ENCODE assay signal across 18 cellular contexts in the genomic region with DNA sequence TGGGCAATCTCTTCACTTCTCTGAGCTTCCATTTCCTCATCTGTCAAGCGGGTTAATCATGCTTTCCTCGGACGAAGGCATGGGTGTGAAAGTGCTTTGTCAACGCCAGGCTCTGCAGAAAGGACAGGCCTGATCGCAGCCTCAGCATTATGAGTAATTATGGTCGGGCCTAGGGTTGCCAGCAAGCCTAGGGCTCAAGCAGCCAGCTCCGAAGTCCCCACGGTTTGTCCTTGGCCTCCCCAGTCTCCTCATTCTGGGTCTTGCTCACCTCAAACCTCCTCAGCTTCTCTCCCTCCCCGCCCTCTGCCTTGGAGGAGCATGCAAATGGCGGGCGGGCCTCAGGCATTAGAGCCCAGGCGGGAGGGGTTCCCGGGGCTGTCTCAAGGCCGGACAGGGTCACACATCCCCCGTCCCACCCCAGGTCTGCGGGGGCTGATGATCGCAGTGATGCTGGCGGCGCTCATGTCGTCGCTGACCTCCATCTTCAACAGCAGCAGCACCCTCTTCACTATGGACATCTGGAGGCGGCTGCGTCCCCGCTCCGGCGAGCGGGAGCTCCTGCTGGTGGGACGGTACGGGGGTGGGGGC. TPM values are rescaled to one million over a fixed set of nuclear protein-coding genes. Genes with fewer than 3 reads are reported as not detected.
A peak's percentile ranks its signal among the peaks of the same experiment; 100 is the strongest.
DNase-seq lines count a peak whose midpoint lies in the region; ATAC-seq and TF ChIP-seq lines count a peak whose summit lies in the region.
"Had no signal": no experiment of that assay in that cellular context is flagged by ENCODE, and none has a peak within 500 bp of the region (broad histone marks: within the 10 kb centered on the region; RNA-seq: fewer than 3 reads in every experiment).

No MANE protein-coding gene starts in this region.

- no peaks in the 10 kb centered on the region for H4K20me1 ChIP-seq in GM23338 (replicated peaks; ENCODE audit: insufficient read depth)

- H3F3A ChIP-seq in GM23338 (replicated peaks; ENCODE audit: low read depth) = no peaks in the 10 kb centered on the region

- H3K27ac ChIP-seq in GM23338 (ENCODE audit: low read depth) (no peak overlapping the region), esophagus (ENCODE audit: low read depth in 2 of 2, low read length in 1 of 2) (peak overlapping the region; percentile 84 to 96)
- H3K27ac ChIP-seq: BLaER1 had no signal

- H3K9me3 ChIP-seq in esophagus (ENCODE audit: control insufficient read depth in 2 of 2, insufficient read depth in 1 of 2, low read depth in 1 of 2, low read length in 1 of 2) (no peaks in the 10 kb centered on the region), mucosa of descending colon (no peaks in the 10 kb centered on the region)
- H3K9me3 ChIP-seq: BLaER1 had no signal

- H3K4me3 ChIP-seq in GM23338 = no peak overlapping the region
- no peak overlapping the region for H3K4me3 ChIP-seq in esophagus (ENCODE audit: low read depth in 1 of 2, low read length in 2 of 2)
- H3K4me3 ChIP-seq in mucosa of descending colon = no peak overlapping the region
- H3K4me3 ChIP-seq: BLaER1 had no signal

- no peaks in the 10 kb centered on the region for H3K9me2 ChIP-seq in GM23338 (ENCODE audit: insufficient read depth)

- H3K36me3 ChIP-seq in GM23338 (ENCODE audit: insufficient read depth) = no peaks in the 10 kb centered on the region
- H3K36me3 ChIP-seq in esophagus (ENCODE audit: control insufficient read depth in 2 of 2, insufficient read depth in 2 of 2, low read length in 1 of 2) = no peaks in the 10 kb centered on the region
- H3K36me3 ChIP-seq in mucosa of descending colon (ENCODE audit: low read depth) = no peaks in the 10 kb centered on the region
- H3K36me3 ChIP-seq: BLaER1 had no signal

- no peak overlapping the region for H3K4me2 ChIP-seq in GM23338
- H3K4me2 ChIP-seq: BLaER1 had no signal

- no peaks in the 10 kb centered on the region for H3K9me3 Mint-ChIP-seq in GM23338

- ATAC-seq in GM23338 (no peak), mucosa of descending colon (no peak), GM18498 (IDR thresholded peaks at IDR 0.05; ENCODE audit: unreplicated experiment) (no peak)

- 75 to 78% methylated on average over 29 of the region's 29 CpGs for WGBS in esophagus, 2 donors

- no peaks in the 10 kb centered on the region for H3K4me1 ChIP-seq in GM23338 (ENCODE audit: insufficient read depth)
- H3K4me1 ChIP-seq in esophagus (ENCODE audit: control insufficient read depth in 2 of 2, insufficient read depth in 2 of 2, low read length in 1 of 2) = peaks cover 0 to 41% of the 10 kb centered on the region in 2 donors
- peaks cover 11% of the 10 kb centered on the region for H3K4me1 ChIP-seq in mucosa of descending colon (ENCODE audit: low read depth)

- peaks cover 5% of the 10 kb centered on the region for H3K27me3 Mint-ChIP-seq in GM23338 (ENCODE audit: insufficient read depth, low read depth, poor library complexity)

- no peak for TF ChIP-seq CTCF in GM23338 (conservative IDR thresholded peaks at IDR 0.05; ENCODE audit: low read depth in 2 of 2)
- no peak for TF ChIP-seq CTCF in mucosa of descending colon (IDR thresholded peaks at IDR 0.05)

- DNase-seq in GM23338 (ENCODE audit: low spot score) (no peak), MV-4-11 (lab: John Stamatoyannopoulos, UW) (peak; percentile 14), mucosa of descending colon (peak in 2 of 3 donors; percentile 27 to 49), activated gamma-delta T cell treated with Interleukin-2 at 50 U/mL for 16 hours (no peak), anterior cingulate cortex (lab: John Stamatoyannopoulos, UW) (no peak)
- DNase-seq in activated T-cell treated with anti-CD3 and anti-CD28 coated beads, Interleukin-2, amount 50 U/mL, for 48 hours = no peak
- DNase-seq: GF-D8; GOT3; NCI-H1048; NCI-H146; NCI-H2107; NCI-H226; NCI-H526 treated with DMSO at 0.1 percent for 48 hours; NK-92 treated with Interleukin-12 subunit alpha and Interleukin-12 subunit beta, amount 100 ng/mL, for 24 hours; OCI-M1 had no signal

- no peaks in the 10 kb centered on the region for H3K79me2 ChIP-seq in GM23338 (replicated peaks; ENCODE audit: insufficient read depth)

- H3K36me3 Mint-ChIP-seq in GM23338 (ENCODE audit: low read depth) = no peaks in the 10 kb centered on the region

- H3K4me1 Mint-ChIP-seq in GM23338 = peaks cover 15% of the 10 kb centered on the region

- H3K27ac Mint-ChIP-seq in GM23338 = no peak overlapping the region

- peak overlapping the region; percentile 43 for H2AFZ ChIP-seq in GM23338

- no peaks in the 10 kb centered on the region for H3K27me3 ChIP-seq in GM23338 (ENCODE audit: insufficient read depth)
- no peaks in the 10 kb centered on the region for H3K27me3 ChIP-seq in esophagus (ENCODE audit: control insufficient read depth in 1 of 2, insufficient read depth in 2 of 2, low read length in 2 of 2)
- H3K27me3 ChIP-seq: BLaER1 had no signal

- intact Hi-C loops in mucosa of descending colon (cut with DNase I, micrococcal nuclease) = no loop called here

- H3K4me3 Mint-ChIP-seq in GM23338 = no peak overlapping the region

TF ChIP-seq in GM23338, 12 proteins besides CTCF, POLR2A, EP300 and RAD21 (continues in another document):
- TF ChIP-seq CREB1 (CRISPR knock-in tag; IDR thresholded peaks at IDR 0.05; ENCODE audit: low read depth) = no peak
- TF ChIP-seq EZH2phosphoT487 (IDR thresholded peaks at IDR 0.05; ENCODE audit: unreplicated experiment) = no peak
- TF ChIP-seq JUNB (IDR thresholded peaks at IDR 0.05; ENCODE audit: unreplicated experiment) = no peak
- no peak for TF ChIP-seq ZNF114 (CRISPR knock-in tag; IDR thresholded peaks at IDR 0.05)
- TF ChIP-seq STAT1 (IDR thresholded peaks at IDR 0.05; ENCODE audit: unreplicated experiment) = no peak
- no peak for TF ChIP-seq POLR2AphosphoS5 (IDR thresholded peaks at IDR 0.05; ENCODE audit: low read depth)
- TF ChIP-seq, protein P1, sequence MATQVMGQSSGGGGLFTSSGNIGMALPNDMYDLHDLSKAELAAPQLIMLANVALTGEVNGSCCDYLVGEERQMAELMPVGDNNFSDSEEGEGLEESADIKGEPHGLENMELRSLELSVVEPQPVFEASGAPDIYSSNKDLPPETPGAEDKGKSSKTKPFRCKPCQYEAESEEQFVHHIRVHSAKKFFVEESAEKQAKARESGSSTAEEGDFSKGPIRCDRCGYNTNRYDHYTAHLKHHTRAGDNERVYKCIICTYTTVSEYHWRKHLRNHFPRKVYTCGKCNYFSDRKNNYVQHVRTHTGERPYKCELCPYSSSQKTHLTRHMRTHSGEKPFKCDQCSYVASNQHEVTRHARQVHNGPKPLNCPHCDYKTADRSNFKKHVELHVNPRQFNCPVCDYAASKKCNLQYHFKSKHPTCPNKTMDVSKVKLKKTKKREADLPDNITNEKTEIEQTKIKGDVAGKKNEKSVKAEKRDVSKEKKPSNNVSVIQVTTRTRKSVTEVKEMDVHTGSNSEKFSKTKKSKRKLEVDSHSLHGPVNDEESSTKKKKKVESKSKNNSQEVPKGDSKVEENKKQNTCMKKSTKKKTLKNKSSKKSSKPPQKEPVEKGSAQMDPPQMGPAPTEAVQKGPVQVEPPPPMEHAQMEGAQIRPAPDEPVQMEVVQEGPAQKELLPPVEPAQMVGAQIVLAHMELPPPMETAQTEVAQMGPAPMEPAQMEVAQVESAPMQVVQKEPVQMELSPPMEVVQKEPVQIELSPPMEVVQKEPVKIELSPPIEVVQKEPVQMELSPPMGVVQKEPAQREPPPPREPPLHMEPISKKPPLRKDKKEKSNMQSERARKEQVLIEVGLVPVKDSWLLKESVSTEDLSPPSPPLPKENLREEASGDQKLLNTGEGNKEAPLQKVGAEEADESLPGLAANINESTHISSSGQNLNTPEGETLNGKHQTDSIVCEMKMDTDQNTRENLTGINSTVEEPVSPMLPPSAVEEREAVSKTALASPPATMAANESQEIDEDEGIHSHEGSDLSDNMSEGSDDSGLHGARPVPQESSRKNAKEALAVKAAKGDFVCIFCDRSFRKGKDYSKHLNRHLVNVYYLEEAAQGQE (IDR thresholded peaks at IDR 0.05; ENCODE audit: unreplicated experiment) = no peak

RNA-seq across cellular contexts. Expression of gene FAM83G, which starts 10.2 kb away (rescaled TPM):
- total RNA-seq in GM23338 (2014; rRNA removed; shearing (Covaris generic)) = 44.5 and 46.6 TPM in 2 replicates
- polyA plus RNA-seq in GM23338 (2016; fragmentation: Nextera tagmentation; extraction: Ambion mirVana) (7.6 and 8.5 TPM in 2 replicates), esophagus (10 to 100 TPM; 33.2 to 37.1 TPM)
- total RNA-seq in mucosa of descending colon = 10 to 100 TPM; 18.9 to 40.4 (median 29.1) TPM

RNA-seq across cellular contexts. Expression of gene GRAP, which starts 32.0 kb away (rescaled TPM):
- 0.24 and 0.27 TPM in 2 replicates for total RNA-seq in GM23338 (2014; rRNA removed; shearing (Covaris generic))
- 0.47 TPM in 1 of 2 replicates, not detected in the other for polyA plus RNA-seq in GM23338 (2016; fragmentation: Nextera tagmentation; extraction: Ambion mirVana)
- polyA plus RNA-seq in esophagus = 1 to 10 TPM; 1.2 to 1.3 TPM
- total RNA-seq in mucosa of descending colon = 1 to 10 TPM; 1.2 to 2.5 (median 1.8) TPM

Comparison
In these comparisons a context has a peak if more than half of its experiments do, and no peak if none do; other contexts are left out.
1. DNase-seq: peak in MV-4-11 (single experiment) and mucosa of descending colon (2 of 3); none in GM23338 (single experiment), activated gamma-delta T cell treated with Interleukin-2 at 50 U/mL for 16 hours (single experiment), anterior cingulate cortex (0 of 58) and activated T-cell treated with anti-CD3 and anti-CD28 coated beads, Interleukin-2, amount 50 U/mL, for 48 hours (0 of 2).